8 cellular contexts compared by ENCODE assay signal in the genomic region with DNA sequence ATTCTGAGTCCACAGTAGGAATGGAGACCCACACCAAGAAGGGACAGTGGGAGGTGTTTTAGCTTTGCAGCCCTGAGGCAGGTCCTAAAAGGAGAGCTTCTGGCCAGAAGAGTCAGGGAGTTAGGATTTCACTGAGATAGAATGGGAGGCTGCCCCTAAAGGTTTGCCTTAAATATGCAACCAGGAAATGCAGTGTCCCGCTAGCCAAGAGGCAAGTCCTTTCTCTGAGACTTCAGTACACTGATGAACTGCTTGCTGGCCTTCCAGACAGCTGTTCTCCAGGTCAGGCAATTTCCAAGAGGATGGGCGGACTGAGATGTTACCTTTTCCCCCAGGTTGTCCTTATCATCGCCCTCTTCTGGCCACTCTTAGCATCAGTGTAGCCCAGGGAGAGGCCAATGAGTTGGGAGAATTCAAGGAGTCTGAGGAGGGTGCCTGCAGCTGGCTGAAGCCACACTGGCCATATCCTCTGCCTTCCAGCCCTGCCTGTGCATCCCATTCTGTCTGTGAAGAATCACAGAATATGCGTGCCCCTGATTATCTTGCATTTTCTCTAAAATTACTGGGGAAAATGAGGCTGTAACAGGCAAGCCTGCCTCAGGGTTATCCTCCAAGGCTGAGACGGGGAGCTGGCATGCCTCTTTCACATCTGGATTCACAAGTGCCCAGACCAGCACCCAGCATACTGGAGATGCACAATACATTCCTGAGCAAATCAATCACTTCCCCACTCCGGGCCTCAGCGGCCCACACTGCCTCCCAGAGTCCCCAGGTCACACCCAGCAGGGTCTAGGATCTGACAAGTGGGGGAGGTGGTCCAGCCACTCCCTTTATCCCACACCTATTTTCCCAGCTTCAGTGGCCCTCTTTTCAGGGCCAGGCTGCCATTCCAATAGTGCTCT. TPM values are rescaled to one million over a fixed set of nuclear protein-coding genes. Genes with fewer than 3 reads are reported as not detected.
A peak's percentile ranks its signal among the peaks of the same experiment; 100 is the strongest.
DNase-seq lines count a peak whose midpoint lies in the region; ATAC-seq and TF ChIP-seq lines count a peak whose summit lies in the region.

No MANE protein-coding gene starts in this region.

- H3K36me3 Mint-ChIP-seq in MCF 10A (ENCODE audit: insufficient read depth, unreplicated experiment), result peaks cover 7% of the 10 kb centered on the region
- no peaks in the 10 kb centered on the region for H3K36me3 Mint-ChIP-seq in activated CD4-positive, alpha-beta memory T cell treated with anti-CD3 and anti-CD28 coated beads for 36 hours

- H3K4me1 Mint-ChIP-seq in MCF 10A (ENCODE audit: insufficient read depth, unreplicated experiment), result peaks cover 8% of the 10 kb centered on the region
- peaks cover 20% of the 10 kb centered on the region for H3K4me1 Mint-ChIP-seq in activated CD4-positive, alpha-beta memory T cell treated with anti-CD3 and anti-CD28 coated beads for 36 hours (ENCODE audit: low read depth)

- POLR2A ChIA-PET in MCF 10A (lab: Yijun Ruan, JAX), result interaction anchor here (0.7 to 1.6 kb wide), 3 partner anchors 9 to 15 kb away, joined by 3 to 4 read pairs (median 3); no protein-coding TSS in a partner anchor
- POLR2A ChIA-PET in activated CD4-positive, alpha-beta memory T cell treated with anti-CD3 and anti-CD28 coated beads for 36 hours (lab: Charles Lee), result no interaction called here

- no peak overlapping the region for H3K27ac Mint-ChIP-seq in MCF 10A (ENCODE audit: low read depth, unreplicated experiment)
- H3K27ac Mint-ChIP-seq in activated CD4-positive, alpha-beta memory T cell treated with anti-CD3 and anti-CD28 coated beads for 36 hours, result no peak overlapping the region

- no peak overlapping the region for H3K4me3 Mint-ChIP-seq in MCF 10A (ENCODE audit: unreplicated experiment)
- no peak overlapping the region for H3K4me3 Mint-ChIP-seq in activated CD4-positive, alpha-beta memory T cell treated with anti-CD3 and anti-CD28 coated beads for 36 hours

- ATAC-seq in HG03565 (IDR thresholded peaks at IDR 0.05; ENCODE audit: unreplicated experiment) (no peak), HG03159 (IDR thresholded peaks at IDR 0.05; ENCODE audit: unreplicated experiment) (no peak)

- TF ChIP-seq CTCF in MCF 10A (IDR thresholded peaks at IDR 0.05; ENCODE audit: unreplicated experiment), result peak; percentile 55
- peak in 1 of 3 donors; percentile 37 for TF ChIP-seq CTCF in breast epithelium (IDR thresholded peaks at IDR 0.05)
- TF ChIP-seq CTCF in LNCAP (IDR thresholded peaks at IDR 0.05), result peak; percentile 74

- H3K9me3 ChIP-seq in breast epithelium (no peaks in the 10 kb centered on the region), iPS-18a (ENCODE audit: control insufficient read depth, low read depth, low read length) (no peaks in the 10 kb centered on the region)

- TF ChIP-seq POLR2A in breast epithelium (IDR thresholded peaks at IDR 0.05), result no peak

- intact Hi-C loops in MCF 10A (cut with micrococcal nuclease), result loop anchor here (1.0 to 5.0 kb wide), 3 partner anchors 115 to 231 kb away; no protein-coding TSS in a partner anchor
- intact Hi-C loops in breast epithelium (cut with DNase I; ENCODE audit: low total_unique reads), result loop anchor here (5.0 kb wide), 1 partner anchor 114 kb away; no protein-coding TSS in a partner anchor
- intact Hi-C loops in activated CD4-positive, alpha-beta memory T cell treated with anti-CD3 and anti-CD28 coated beads for 36 hours (cut with micrococcal nuclease), result loop anchor here (1.0 to 5.0 kb wide), 3 partner anchors 115 to 211 kb away; a partner anchor contains a TSS

- no peaks in the 10 kb centered on the region for H3K27me3 Mint-ChIP-seq in MCF 10A (ENCODE audit: insufficient read depth, unreplicated experiment)
- peaks cover 25% of the 10 kb centered on the region for H3K27me3 Mint-ChIP-seq in activated CD4-positive, alpha-beta memory T cell treated with anti-CD3 and anti-CD28 coated beads for 36 hours

- CTCF ChIA-PET in MCF 10A (lab: Yijun Ruan, JAX), result interaction anchor here (0.6 to 6.6 kb wide), 27 partner anchors 9 to 724 kb away, joined by 3 to 73 read pairs (median 3); no protein-coding TSS in a partner anchor
- CTCF ChIA-PET in activated CD4-positive, alpha-beta memory T cell treated with anti-CD3 and anti-CD28 coated beads for 36 hours (lab: Charles Lee), result interaction anchor here (1.0 to 3.0 kb wide), 10 partner anchors 13 to 699 kb away, joined by 3 to 21 read pairs (median 6); no protein-coding TSS in a partner anchor

- DNase-seq in MCF 10A (ENCODE audit: unreplicated experiment) (peak; percentile 78), breast epithelium (ENCODE audit: low spot score in 2 of 2) (no peak), superior temporal gyrus (ENCODE audit: extremely low spot score) (peak; percentile 56)
- DNase-seq in activated CD4-positive, alpha-beta memory T cell treated with anti-CD3 and anti-CD28 coated beads for 36 hours, result peak; percentile 40

- H3K27ac ChIP-seq in breast epithelium (no peak overlapping the region), iPS-18a (ENCODE audit: low read length) (no peak overlapping the region)

- H3K4me3 ChIP-seq in breast epithelium (no peak overlapping the region), iPS-18a (ENCODE audit: low read length) (peak overlapping the region; percentile 70)

- H3K27me3 ChIP-seq in breast epithelium (peaks cover 0 to 6% of the 10 kb centered on the region in 2 donors), iPS-18a (ENCODE audit: control insufficient read depth, insufficient read depth, low read length) (peaks cover 53% of the 10 kb centered on the region)

- H3K4me1 ChIP-seq in breast epithelium, result peaks cover 0 to 14% of the 10 kb centered on the region in 2 donors
- H3K4me1 ChIP-seq in iPS-18a (ENCODE audit: control insufficient read depth, low read depth, low read length), result peaks cover 40% of the 10 kb centered on the region

- no TSS peak for BruUV-seq in MCF 10A (replicated peaks; lab: Mats Ljungman, UMichigan)

- H3K9me3 Mint-ChIP-seq in MCF 10A (ENCODE audit: unreplicated experiment), result no peaks in the 10 kb centered on the region
- H3K9me3 Mint-ChIP-seq in activated CD4-positive, alpha-beta memory T cell treated with anti-CD3 and anti-CD28 coated beads for 36 hours, result no peaks in the 10 kb centered on the region

- H3K36me3 ChIP-seq in breast epithelium (no peaks in the 10 kb centered on the region), iPS-18a (ENCODE audit: control insufficient read depth, low read depth, low read length) (no peaks in the 10 kb centered on the region)

- no peak overlapping the region for H3K9ac ChIP-seq in iPS-18a (ENCODE audit: low read length)

RNA-seq across cellular contexts. Expression of a gene that starts 2.4 kb away (rescaled TPM):
- total RNA-seq in MCF 10A (2022) (0.20 TPM in 1 of 2 replicates, not detected in the other), breast epithelium (under 1 TPM in 1 of 3 donors, not detected in 2; under 0.01 TPM)
- under 1 TPM in 1 of 2 experiments, not detected in 1; 0.05 TPM for total RNA-seq in activated CD4-positive, alpha-beta memory T cell treated with anti-CD3 and anti-CD28 coated beads for 36 hours

Comparison
In these comparisons a context has a peak if more than half of its experiments do, and no peak if none do; other contexts are left out.
1. DNase-seq: peak in MCF 10A (single experiment), activated CD4-positive, alpha-beta memory T cell treated with anti-CD3 and anti-CD28 coated beads for 36 hours (single experiment) and superior temporal gyrus (single experiment); none in breast epithelium (0 of 2).